1 cellular context compared by ENCODE assay signal in genomic region chr4:7823416-7823824, GRCh38.
TF ChIP-seq lines count a peak whose summit lies in the region.

No MANE protein-coding gene starts in this region.

TF ChIP-seq in WTC11, 78 proteins besides CTCF, POLR2A, EP300 and RAD21 (continued from another document):
- TF ChIP-seq ARID4B (CRISPR knock-in tag; IDR thresholded peaks at IDR 0.05; ENCODE audit: borderline replicate concordance): no peak
- TF ChIP-seq STAT6 (CRISPR knock-in tag; conservative IDR thresholded peaks at IDR 0.05; ENCODE audit: low read depth): no peak
- no peak for TF ChIP-seq ATF6 (CRISPR knock-in tag; IDR thresholded peaks at IDR 0.05)
- TF ChIP-seq IRF2 (CRISPR knock-in tag; IDR thresholded peaks at IDR 0.05; ENCODE audit: borderline replicate concordance, low read depth): no peak
- TF ChIP-seq ZNF396 (CRISPR knock-in tag; IDR thresholded peaks at IDR 0.05; ENCODE audit: borderline replicate concordance): no peak
- no peak for TF ChIP-seq PRDM15 (CRISPR knock-in tag; IDR thresholded peaks at IDR 0.05)
- TF ChIP-seq ZNF219 (CRISPR knock-in tag; IDR thresholded peaks at IDR 0.05; ENCODE audit: borderline replicate concordance): no peak
- no peak for TF ChIP-seq EMX1 (CRISPR knock-in tag; IDR thresholded peaks at IDR 0.05)
- TF ChIP-seq GABPB1 (CRISPR knock-in tag; IDR thresholded peaks at IDR 0.05): no peak
